In the genomic region with DNA sequence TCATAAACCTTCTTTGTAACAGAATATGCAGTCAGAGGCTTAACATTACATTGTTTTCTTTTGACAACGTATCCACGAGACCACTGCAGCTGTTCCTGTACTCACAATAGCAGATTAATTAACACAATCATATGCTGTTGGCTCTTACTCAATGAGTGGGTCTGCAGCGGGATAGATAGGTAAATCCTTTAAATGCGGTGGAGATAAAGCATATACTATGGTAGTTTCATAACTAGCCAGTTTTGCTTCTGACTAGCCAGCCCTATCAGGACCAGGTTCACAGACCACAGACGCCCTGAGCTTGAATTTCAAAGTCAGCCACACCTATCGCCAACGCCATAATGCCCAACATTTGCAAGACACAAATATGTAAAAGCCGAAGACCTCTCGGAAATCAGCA, we compare ENCODE assay signal across 2 cellular contexts.
TF ChIP-seq lines count a peak whose summit lies in the region.

No MANE protein-coding gene starts in this region.

TF ChIP-seq in HEK293, 187 proteins besides CTCF, POLR2A, EP300 and RAD21:
- TF ChIP-seq, protein P1, sequence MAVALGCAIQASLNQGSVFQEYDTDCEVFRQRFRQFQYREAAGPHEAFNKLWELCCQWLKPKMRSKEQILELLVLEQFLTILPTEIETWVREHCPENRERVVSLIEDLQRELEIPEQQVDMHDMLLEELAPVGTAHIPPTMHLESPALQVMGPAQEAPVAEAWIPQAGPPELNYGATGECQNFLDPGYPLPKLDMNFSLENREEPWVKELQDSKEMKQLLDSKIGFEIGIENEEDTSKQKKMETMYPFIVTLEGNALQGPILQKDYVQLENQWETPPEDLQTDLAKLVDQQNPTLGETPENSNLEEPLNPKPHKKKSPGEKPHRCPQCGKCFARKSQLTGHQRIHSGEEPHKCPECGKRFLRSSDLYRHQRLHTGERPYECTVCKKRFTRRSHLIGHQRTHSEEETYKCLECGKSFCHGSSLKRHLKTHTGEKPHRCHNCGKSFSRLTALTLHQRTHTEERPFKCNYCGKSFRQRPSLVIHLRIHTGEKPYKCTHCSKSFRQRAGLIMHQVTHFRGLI (tag by site-specific recombination; IDR thresholded peaks at IDR 0.05), result no peak
- TF ChIP-seq ZBTB21 (tag by site-specific recombination; IDR thresholded peaks at IDR 0.05) (no peak), HOXC10 (CRISPR knock-in tag; IDR thresholded peaks at IDR 0.05) (no peak), KLF10 (tag by site-specific recombination; IDR thresholded peaks at IDR 0.05) (no peak), ZSCAN23 (tag by site-specific recombination; IDR thresholded peaks at IDR 0.05) (no peak), SP3 (tag by site-specific recombination; IDR thresholded peaks at IDR 0.05) (no peak), ZNF433 (tag by site-specific recombination; IDR thresholded peaks at IDR 0.05; ENCODE audit: low read depth) (no peak), ZNF341 (tag by site-specific recombination; IDR thresholded peaks at IDR 0.05; ENCODE audit: low read depth) (peak; percentile 57)

TF ChIP-seq in K562, 482 proteins besides CTCF, POLR2A, EP300 and RAD21 (continued from another document):
- TF ChIP-seq, protein P2, sequence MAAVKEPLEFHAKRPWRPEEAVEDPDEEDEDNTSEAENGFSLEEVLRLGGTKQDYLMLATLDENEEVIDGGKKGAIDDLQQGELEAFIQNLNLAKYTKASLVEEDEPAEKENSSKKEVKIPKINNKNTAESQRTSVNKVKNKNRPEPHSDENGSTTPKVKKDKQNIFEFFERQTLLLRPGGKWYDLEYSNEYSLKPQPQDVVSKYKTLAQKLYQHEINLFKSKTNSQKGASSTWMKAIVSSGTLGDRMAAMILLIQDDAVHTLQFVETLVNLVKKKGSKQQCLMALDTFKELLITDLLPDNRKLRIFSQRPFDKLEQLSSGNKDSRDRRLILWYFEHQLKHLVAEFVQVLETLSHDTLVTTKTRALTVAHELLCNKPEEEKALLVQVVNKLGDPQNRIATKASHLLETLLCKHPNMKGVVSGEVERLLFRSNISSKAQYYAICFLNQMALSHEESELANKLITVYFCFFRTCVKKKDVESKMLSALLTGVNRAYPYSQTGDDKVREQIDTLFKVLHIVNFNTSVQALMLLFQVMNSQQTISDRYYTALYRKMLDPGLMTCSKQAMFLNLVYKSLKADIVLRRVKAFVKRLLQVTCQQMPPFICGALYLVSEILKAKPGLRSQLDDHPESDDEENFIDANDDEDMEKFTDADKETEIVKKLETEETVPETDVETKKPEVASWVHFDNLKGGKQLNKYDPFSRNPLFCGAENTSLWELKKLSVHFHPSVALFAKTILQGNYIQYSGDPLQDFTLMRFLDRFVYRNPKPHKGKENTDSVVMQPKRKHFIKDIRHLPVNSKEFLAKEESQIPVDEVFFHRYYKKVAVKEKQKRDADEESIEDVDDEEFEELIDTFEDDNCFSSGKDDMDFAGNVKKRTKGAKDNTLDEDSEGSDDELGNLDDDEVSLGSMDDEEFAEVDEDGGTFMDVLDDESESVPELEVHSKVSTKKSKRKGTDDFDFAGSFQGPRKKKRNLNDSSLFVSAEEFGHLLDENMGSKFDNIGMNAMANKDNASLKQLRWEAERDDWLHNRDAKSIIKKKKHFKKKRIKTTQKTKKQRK (IDR thresholded peaks at IDR 0.05; ENCODE audit: borderline replicate concordance, low read depth, low read length), result no peak
- TF ChIP-seq CBFA2T3 (IDR thresholded peaks at IDR 0.05), result peak; percentile 15; the same call in 1 of the 2 replicates
TF ChIP-seq in K562: peak in this region for 1.
